Comparison of ENCODE assay signal across 8 cellular contexts in genomic region chr3:45664558-45664957, GRCh38. TPM values are rescaled to one million over a fixed set of nuclear protein-coding genes. Genes with fewer than 3 reads are reported as not detected.
DNase-seq lines count a peak whose midpoint lies in the region; ATAC-seq and TF ChIP-seq lines count a peak whose summit lies in the region.

No MANE protein-coding gene starts in this region.

- H3K4me1 ChIP-seq in testis: peaks cover 18% of the 10 kb centered on the region

- no peaks in the 10 kb centered on the region for H3K27me3 ChIP-seq in testis

- peaks cover 7 to 31% of the 10 kb centered on the region in 2 donors for H3K36me3 Mint-ChIP-seq in activated naive CD4-positive, alpha-beta T cell treated with anti-CD3 and anti-CD28 coated beads, Interleukin-2, amount 50 U/mL, for 72 hours
- H3K36me3 Mint-ChIP-seq in naive thymus-derived CD8-positive, alpha-beta T cell: peaks cover 0 to 23% (median 8%) of the 10 kb centered on the region in 3 donors

- POLR2A ChIA-PET in naive thymus-derived CD8-positive, alpha-beta T cell (lab: Charles Lee): interaction anchor here (3.8 to 4.3 kb wide), 2 partner anchors 12 to 25 kb away, joined by 21 to 22 read pairs; partner anchors contain the start of gene SACM1L

- no peak for TF ChIP-seq CTCF in testis (IDR thresholded peaks at IDR 0.05)

- WGBS in testis, 2 donors: 27 to 45% methylated on average over 10 of the region's 10 CpGs

- no peaks in the 10 kb centered on the region for H3K9me3 ChIP-seq in testis

- no peaks in the 10 kb centered on the region for H3K27me3 Mint-ChIP-seq in naive thymus-derived CD8-positive, alpha-beta T cell

- DNase-seq in GDM1 (lab: John Stamatoyannopoulos, UW): peak; percentile 31
- peak; percentile 55 for DNase-seq in T follicular helper cell (ENCODE audit: low read depth)
- peak; percentile 57 to 73 for DNase-seq in activated naive CD4-positive, alpha-beta T cell treated with anti-CD3 and anti-CD28 coated beads, Interleukin-2, amount 50 U/mL, for 72 hours (ENCODE audit: low spot score in 2 of 2)
- peak; percentile 55 to 87 (median 76) for DNase-seq in naive thymus-derived CD8-positive, alpha-beta T cell
- peak; percentile 69 for DNase-seq in testis
- DNase-seq in NCI-H1417 (lab: John Stamatoyannopoulos, UW): no peak
- no peak for DNase-seq in NCI-H1694 (lab: John Stamatoyannopoulos, UW)

- H3K27ac Mint-ChIP-seq in activated naive CD4-positive, alpha-beta T cell treated with anti-CD3 and anti-CD28 coated beads, Interleukin-2, amount 50 U/mL, for 72 hours: peak overlapping the region; percentile 79 to 93
- H3K27ac Mint-ChIP-seq in naive thymus-derived CD8-positive, alpha-beta T cell: peak overlapping the region; percentile 85 to 98 (median 96)

- H3K4me3 Mint-ChIP-seq in naive thymus-derived CD8-positive, alpha-beta T cell: peak overlapping the region; percentile 82 to 96 (median 90)

- H3K9me3 Mint-ChIP-seq in activated naive CD4-positive, alpha-beta T cell treated with anti-CD3 and anti-CD28 coated beads, Interleukin-2, amount 50 U/mL, for 72 hours: no peaks in the 10 kb centered on the region
- H3K9me3 Mint-ChIP-seq in naive thymus-derived CD8-positive, alpha-beta T cell: no peaks in the 10 kb centered on the region

- intact Hi-C loops in testis (cut with DNase I; ENCODE audit: low total_unique reads): no loop called here

- TF ChIP-seq POLR2A in testis (IDR thresholded peaks at IDR 0.05): no peak

- peak; percentile 65 for ATAC-seq in HG02571 (IDR thresholded peaks at IDR 0.05; ENCODE audit: unreplicated experiment)
- ATAC-seq in activated naive CD4-positive, alpha-beta T cell treated with anti-CD3 and anti-CD28 coated beads, Interleukin-2, amount 50 U/mL, for 72 hours: peak; percentile 52 to 54
- ATAC-seq in naive thymus-derived CD8-positive, alpha-beta T cell: peak; percentile 97

- H3K4me3 ChIP-seq in testis: no peak overlapping the region

- no peaks in the 10 kb centered on the region for H3K36me3 ChIP-seq in testis (ENCODE audit: low read depth, missing control alignments)

- H3K4me1 Mint-ChIP-seq in naive thymus-derived CD8-positive, alpha-beta T cell: peaks cover 21 to 44% (median 34%) of the 10 kb centered on the region in 4 donors

- H3K27ac ChIP-seq in testis: no peak overlapping the region

RNA-seq across cellular contexts. Expression of gene SACM1L, which starts 24.6 kb away (rescaled TPM):
- total RNA-seq in activated naive CD4-positive, alpha-beta T cell treated with anti-CD3 and anti-CD28 coated beads, Interleukin-2, amount 50 U/mL, for 72 hours: 10 to 100 TPM; 61.8 to 99.2 TPM
- total RNA-seq in naive thymus-derived CD8-positive, alpha-beta T cell: 10 to 100 TPM; 89.8 to 94.4 TPM
- 10 to 100 TPM; 18.8 to 30.3 (median 18.8) TPM for polyA plus RNA-seq in naive thymus-derived CD8-positive, alpha-beta T cell
- total RNA-seq in testis: 10 to 100 TPM; 48.3 to 60.1 TPM
- 25.9 TPM for polyA plus RNA-seq in testis (ENCODE audit: insufficient read depth, low read depth, low replicate concordance)

Comparison
In these comparisons a context has a peak if more than half of its experiments do, and no peak if none do; other contexts are left out.
1. DNase-seq: peak in GDM1 (single experiment), T follicular helper cell (single experiment), activated naive CD4-positive, alpha-beta T cell treated with anti-CD3 and anti-CD28 coated beads, Interleukin-2, amount 50 U/mL, for 72 hours (2 of 2), naive thymus-derived CD8-positive, alpha-beta T cell (10 of 10) and testis (single experiment); none in NCI-H1417 (0 of 3) and NCI-H1694 (single experiment).
2. Peak in every context shown above with its lines, with median percentiles within 50 percentile points of each other: ATAC-seq.